ENCODE assay signal across 1 cellular context in genomic region chr5:139481580-139482049, GRCh38.
TF ChIP-seq lines count a peak whose summit lies in the region.

No MANE protein-coding gene starts in this region.

TF ChIP-seq in endothelial cell of umbilical vein, 7 proteins besides CTCF, POLR2A, EP300 and RAD21:
- TF ChIP-seq, protein P1, sequence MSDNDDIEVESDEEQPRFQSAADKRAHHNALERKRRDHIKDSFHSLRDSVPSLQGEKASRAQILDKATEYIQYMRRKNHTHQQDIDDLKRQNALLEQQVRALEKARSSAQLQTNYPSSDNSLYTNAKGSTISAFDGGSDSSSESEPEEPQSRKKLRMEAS (IDR thresholded peaks at IDR 0.05; ENCODE audit: insufficient read depth, insufficient read length): no peak
- TF ChIP-seq JUN (IDR thresholded peaks at IDR 0.05; ENCODE audit: borderline replicate concordance, insufficient read depth, insufficient read length, low read depth): no peak
- TF ChIP-seq EZH2 (IDR thresholded peaks at IDR 0.05; ENCODE audit: borderline replicate concordance, low read depth, low read length, severe bottlenecking): no peak
- no peak for TF ChIP-seq POLR2AphosphoS5 (IDR thresholded peaks at IDR 0.05; ENCODE audit: insufficient read depth, low read depth, low read length)
- TF ChIP-seq MYC (IDR thresholded peaks at IDR 0.05; ENCODE audit: low read depth, low read length): no peak
- no peak for TF ChIP-seq GATA2 (IDR thresholded peaks at IDR 0.05; ENCODE audit: insufficient read depth, insufficient read length, low read depth, low read length)
- TF ChIP-seq FOS (IDR thresholded peaks at IDR 0.05; ENCODE audit: borderline replicate concordance, insufficient read depth, low read length): no peak
